In genomic region chr14:100028990-100029677, GRCh38 we compare ENCODE assay signal across 21 cellular contexts. TPM values are rescaled to one million over a fixed set of nuclear protein-coding genes. Genes with fewer than 3 reads are reported as not detected.
DNase-seq lines count a peak whose midpoint lies in the region; ATAC-seq and TF ChIP-seq lines count a peak whose summit lies in the region.
"Had no signal": no experiment of that assay in that cellular context is flagged by ENCODE, and none has a peak within 500 bp of the region (broad histone marks: within the 10 kb centered on the region; RNA-seq: fewer than 3 reads in every experiment).

No MANE protein-coding gene starts in this region.

- no peaks in the 10 kb centered on the region for H3K9me3 Mint-ChIP-seq in Caco-2 (ENCODE audit: unreplicated experiment)

- H3K27me3 ChIP-seq in Caco-2 (replicated peaks; ENCODE audit: control insufficient read depth, insufficient read depth, low read length) (no peaks in the 10 kb centered on the region), osteoblast (ENCODE audit: insufficient read depth, low read length) (no peaks in the 10 kb centered on the region), right cardiac atrium (ENCODE audit: control insufficient read depth, insufficient read depth) (no peaks in the 10 kb centered on the region)
- H3K27me3 ChIP-seq: ascending aorta, dorsolateral prefrontal cortex, ovary had no signal

- H3K4me1 Mint-ChIP-seq in Caco-2 (ENCODE audit: low read depth, unreplicated experiment), result peaks cover 25% of the 10 kb centered on the region

- peak overlapping the region; percentile 6 for H3K4me2 ChIP-seq in osteoblast (ENCODE audit: insufficient read depth, low read length)

- peaks cover 13% of the 10 kb centered on the region for H3K79me2 ChIP-seq in osteoblast (ENCODE audit: insufficient read depth, low read length)

- H3K36me3 Mint-ChIP-seq in Caco-2 (ENCODE audit: insufficient read depth, unreplicated experiment), result no peaks in the 10 kb centered on the region

- H3K27ac ChIP-seq in RWPE1, result peak overlapping the region; percentile 95; the same call in 1 of the 2 replicates
- peak overlapping the region; percentile 100 for H3K27ac ChIP-seq in osteoblast (ENCODE audit: low read depth, low read length)
- no peak overlapping the region for H3K27ac ChIP-seq in right cardiac atrium (ENCODE audit: low read length)
- H3K27ac ChIP-seq: ascending aorta, dorsolateral prefrontal cortex, ovary had no signal

- H3K9me3 ChIP-seq in Caco-2, result no peaks in the 10 kb centered on the region
- H3K9me3 ChIP-seq in osteoblast (ENCODE audit: low read depth, low read length), result no peaks in the 10 kb centered on the region
- H3K9me3 ChIP-seq in mucosa of descending colon, result no peaks in the 10 kb centered on the region
- no peaks in the 10 kb centered on the region for H3K9me3 ChIP-seq in right cardiac atrium (ENCODE audit: control insufficient read depth, low read length)
- H3K9me3 ChIP-seq: ascending aorta, ovary had no signal

- POLR2A ChIA-PET in Caco-2 (lab: Charles Lee) (no interaction called here), RWPE1 (lab: Yijun Ruan, JAX; ENCODE audit: low non-redundant PET) (no interaction called here)

- no peaks in the 10 kb centered on the region for H4K20me1 ChIP-seq in osteoblast (ENCODE audit: insufficient read depth, low read length)

- H3K27ac Mint-ChIP-seq in Caco-2 (ENCODE audit: unreplicated experiment), result peak overlapping the region; percentile 49

- H2AFZ ChIP-seq in osteoblast (ENCODE audit: low read length), result no peak overlapping the region

- no peak for TF ChIP-seq CTCF in Caco-2 (IDR thresholded peaks at IDR 0.05; ENCODE audit: insufficient read depth in 1 of 2, low read depth in 1 of 2, low read length in 1 of 2, severe bottlenecking in 1 of 2, unreplicated experiment in 1 of 2)
- TF ChIP-seq CTCF in RWPE1 (conservative IDR thresholded peaks at IDR 0.05; ENCODE audit: low read depth), result no peak
- TF ChIP-seq CTCF in epithelial cell of proximal tubule (conservative IDR thresholded peaks at IDR 0.05; ENCODE audit: low read depth, low read length), result peak; percentile 11
- TF ChIP-seq CTCF in osteoblast (IDR thresholded peaks at IDR 0.05; ENCODE audit: extremely low read depth, low read depth, low read length), result peak; percentile 28
- no peak for TF ChIP-seq CTCF in mucosa of descending colon (IDR thresholded peaks at IDR 0.05)

- intact Hi-C loops in Caco-2 (cut with micrococcal nuclease; ENCODE audit: unreplicated experiment), result no loop called here
- intact Hi-C loops in mucosa of descending colon (cut with DNase I, micrococcal nuclease), result no loop called here
- intact Hi-C loops in right cardiac atrium (cut with DNase I), result no loop called here

- no TSS peak for BruUV-seq in Caco-2 (replicated peaks; lab: Mats Ljungman, UMichigan)

- 82% methylated on average over 3 of the region's 3 CpGs for WGBS in right cardiac atrium

- H3K4me3 Mint-ChIP-seq in Caco-2 (ENCODE audit: unreplicated experiment), result no peak overlapping the region

- DNase-seq in Caco-2, result no peak
- no peak for DNase-seq in RWPE1 (ENCODE audit: low spot score)
- no peak for DNase-seq in epithelial cell of proximal tubule (ENCODE audit: low read depth)
- DNase-seq in osteoblast (ENCODE audit: insufficient read length, low spot score, missing footprints), result no peak
- no peak for DNase-seq in mucosa of descending colon
- no peak for DNase-seq in right cardiac atrium
- DNase-seq in globus pallidus (ENCODE audit: low spot score), result no peak
- DNase-seq: activated CD4-positive, alpha-beta T cell treated with anti-CD3 and anti-CD28 coated beads for 4 hours; activated CD8-positive, alpha-beta memory T cell treated with anti-CD3 and anti-CD28 coated beads, Interleukin-2, amount 50 U/mL, for 48 hours; dorsolateral prefrontal cortex; H7; KG1; left ventricle myocardium superior; NCI-H1048; NCI-H524; ovary; small intestine; stimulated activated CD4-positive, alpha-beta T cell treated with anti-CD3 and anti-CD28 coated beads, Interleukin-4, amount 100 ng/mL, for 4 hours had no signal

- H3K27me3 Mint-ChIP-seq in Caco-2 (ENCODE audit: insufficient read depth, unreplicated experiment), result no peaks in the 10 kb centered on the region

- H3K36me3 ChIP-seq in Caco-2 (ENCODE audit: control insufficient read depth, insufficient read depth, low read length) (no peaks in the 10 kb centered on the region), osteoblast (ENCODE audit: insufficient read depth, low read length) (no peaks in the 10 kb centered on the region), mucosa of descending colon (ENCODE audit: low read depth) (no peaks in the 10 kb centered on the region)
- H3K36me3 ChIP-seq: ascending aorta, ovary had no signal

- H3K4me1 ChIP-seq in Caco-2 (peaks cover 22% of the 10 kb centered on the region), osteoblast (ENCODE audit: insufficient read depth, low read length) (peaks cover 70% of the 10 kb centered on the region), mucosa of descending colon (ENCODE audit: low read depth) (no peaks in the 10 kb centered on the region), right cardiac atrium (ENCODE audit: control insufficient read depth, insufficient read depth, low read length) (peaks cover 17% of the 10 kb centered on the region)

- no peak overlapping the region for H3K4me3 ChIP-seq in Caco-2 (ENCODE audit: low read depth, low read length)
- H3K4me3 ChIP-seq in epithelial cell of proximal tubule (ENCODE audit: low read depth, low read length), result no peak overlapping the region
- no peak overlapping the region for H3K4me3 ChIP-seq in osteoblast (ENCODE audit: insufficient read depth, low read length)
- no peak overlapping the region for H3K4me3 ChIP-seq in mucosa of descending colon
- no peak overlapping the region for H3K4me3 ChIP-seq in right cardiac atrium (ENCODE audit: low read length)
- H3K4me3 ChIP-seq: ascending aorta, dorsolateral prefrontal cortex, ovary had no signal

- CTCF ChIA-PET in Caco-2 (lab: Charles Lee) (no interaction called here), RWPE1 (lab: Yijun Ruan, JAX) (no interaction called here)

- ATAC-seq in HG03039 (IDR thresholded peaks at IDR 0.05; ENCODE audit: unreplicated experiment), result no peak
- no peak for ATAC-seq in mucosa of descending colon
- no peak for ATAC-seq in right cardiac atrium
- ATAC-seq: esophagus mucosa, left ventricle myocardium superior had no signal

RNA-seq across cellular contexts. Expression of gene EVL, which starts 36.1 kb away (rescaled TPM):
- 14.2 and 16.4 TPM in 2 replicates for total RNA-seq in Caco-2 (2022)
- total RNA-seq in epithelial cell of proximal tubule, result 24.6 and 69.2 TPM in 2 replicates
- total RNA-seq in osteoblast, result 16.6 and 17.4 TPM in 2 replicates
- total RNA-seq in mucosa of descending colon, result 10 to 100 TPM; 32.0 to 42.8 (median 36.0) TPM
- 10 to 100 TPM; 68.1 to 74.8 (median 71.5) TPM for total RNA-seq in right cardiac atrium
- polyA plus RNA-seq in right cardiac atrium, result 46.6 TPM

Comparison
In these comparisons a context has a peak if more than half of its experiments do, and no peak if none do; other contexts are left out.
1. CTCF ChIP-seq: peak in epithelial cell of proximal tubule (single experiment) and osteoblast (single experiment); none in Caco-2 (0 of 2), RWPE1 (single experiment) and mucosa of descending colon (single experiment).